Comparison of ENCODE assay signal across 1 cellular context in the genomic region with DNA sequence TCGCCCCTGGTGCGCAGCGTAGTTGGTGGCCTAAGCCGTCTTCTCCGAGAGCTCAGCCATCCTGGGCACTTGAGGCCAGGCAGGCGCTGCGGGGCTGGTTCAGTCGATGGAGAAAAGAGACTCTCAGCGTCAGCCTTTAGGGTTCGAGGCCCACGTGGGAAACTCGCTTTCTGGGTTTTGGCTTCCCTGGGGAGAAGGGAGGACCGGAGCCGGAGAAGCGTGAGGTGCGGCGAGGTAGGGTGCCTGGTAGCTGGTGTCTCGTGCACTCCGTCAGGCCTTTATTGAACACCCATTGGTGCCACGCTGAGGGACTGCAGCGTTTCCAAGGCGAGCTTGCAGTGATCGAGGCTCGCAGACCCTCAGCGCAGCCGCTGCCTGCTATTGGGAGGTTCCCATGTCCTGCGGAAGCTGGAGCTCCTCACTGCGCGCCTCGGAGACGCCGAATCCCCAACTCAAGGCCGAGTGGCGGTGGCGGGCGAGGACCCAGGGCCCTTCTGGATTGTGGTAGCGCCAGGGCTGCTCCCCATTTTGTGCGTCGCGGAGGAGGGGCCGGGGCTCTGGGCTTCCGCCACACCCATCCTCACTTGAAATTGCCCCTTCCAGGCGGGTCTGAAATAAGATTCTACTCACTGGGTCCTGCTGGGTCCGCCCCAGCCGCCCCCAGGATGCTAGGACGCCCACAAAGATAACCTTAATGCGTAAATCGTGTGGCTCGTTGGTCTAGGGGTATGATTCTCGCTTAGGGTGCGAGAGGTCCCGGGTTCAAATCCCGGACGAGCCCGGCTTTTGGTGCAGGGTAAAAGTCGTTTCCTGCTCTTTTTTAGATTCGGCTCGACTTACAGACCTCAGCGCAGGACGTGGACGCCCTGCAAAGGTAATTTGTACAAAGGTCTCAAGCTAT.
TF ChIP-seq lines count a peak whose summit lies in the region.

No MANE protein-coding gene starts in this region.

TF ChIP-seq in HEK293, 187 proteins besides CTCF, POLR2A, EP300 and RAD21 (continued from another document and continues in another):
- TF ChIP-seq, protein P1, sequence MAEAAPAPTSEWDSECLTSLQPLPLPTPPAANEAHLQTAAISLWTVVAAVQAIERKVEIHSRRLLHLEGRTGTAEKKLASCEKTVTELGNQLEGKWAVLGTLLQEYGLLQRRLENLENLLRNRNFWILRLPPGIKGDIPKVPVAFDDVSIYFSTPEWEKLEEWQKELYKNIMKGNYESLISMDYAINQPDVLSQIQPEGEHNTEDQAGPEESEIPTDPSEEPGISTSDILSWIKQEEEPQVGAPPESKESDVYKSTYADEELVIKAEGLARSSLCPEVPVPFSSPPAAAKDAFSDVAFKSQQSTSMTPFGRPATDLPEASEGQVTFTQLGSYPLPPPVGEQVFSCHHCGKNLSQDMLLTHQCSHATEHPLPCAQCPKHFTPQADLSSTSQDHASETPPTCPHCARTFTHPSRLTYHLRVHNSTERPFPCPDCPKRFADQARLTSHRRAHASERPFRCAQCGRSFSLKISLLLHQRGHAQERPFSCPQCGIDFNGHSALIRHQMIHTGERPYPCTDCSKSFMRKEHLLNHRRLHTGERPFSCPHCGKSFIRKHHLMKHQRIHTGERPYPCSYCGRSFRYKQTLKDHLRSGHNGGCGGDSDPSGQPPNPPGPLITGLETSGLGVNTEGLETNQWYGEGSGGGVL (tag by site-specific recombination; IDR thresholded peaks at IDR 0.05) = 0 out of 2 replicates have a peak, but pooled peaks have one; percentile 15
- TF ChIP-seq ZSCAN30 (tag by site-specific recombination; IDR thresholded peaks at IDR 0.05) (no peak), ZNF26 (tag by site-specific recombination; IDR thresholded peaks at IDR 0.05) (no peak), ZNF837 (tag by site-specific recombination; IDR thresholded peaks at IDR 0.05) (0 out of 2 replicates have a peak, but pooled peaks have one; percentile 9), ZNF544 (tag by site-specific recombination; IDR thresholded peaks at IDR 0.05) (no peak), ZNF596 (tag by site-specific recombination; IDR thresholded peaks at IDR 0.05) (no peak), ZNF202 (tag by site-specific recombination; IDR thresholded peaks at IDR 0.05; ENCODE audit: borderline replicate concordance) (no peak), ZBTB20 (tag by site-specific recombination; IDR thresholded peaks at IDR 0.05) (no peak), ZFP41 (tag by site-specific recombination; IDR thresholded peaks at IDR 0.05; ENCODE audit: borderline replicate concordance) (no peak), ZNF747 (tag by site-specific recombination; IDR thresholded peaks at IDR 0.05) (no peak), HOXD13 (CRISPR knock-in tag; IDR thresholded peaks at IDR 0.05; ENCODE audit: borderline replicate concordance) (no peak), KLF1 (tag by site-specific recombination; IDR thresholded peaks at IDR 0.05) (peak; percentile 86), GFI1B (tag by site-specific recombination; IDR thresholded peaks at IDR 0.05) (no peak), ZNF48 (tag by site-specific recombination; IDR thresholded peaks at IDR 0.05) (no peak), PBX3 (CRISPR knock-in tag; IDR thresholded peaks at IDR 0.05) (no peak), ZIC2 (tag by site-specific recombination; IDR thresholded peaks at IDR 0.05) (peak; percentile 61), ZNF704 (tag by site-specific recombination; IDR thresholded peaks at IDR 0.05) (no peak), KLF8 (tag by site-specific recombination; IDR thresholded peaks at IDR 0.05) (peak; percentile 95), ZNF521 (tag by site-specific recombination; IDR thresholded peaks at IDR 0.05) (no peak), ZNF274 (IDR thresholded peaks at IDR 0.05; ENCODE audit: low read length) (no peak), ZNF274 (tag by site-specific recombination; IDR thresholded peaks at IDR 0.05; ENCODE audit: borderline replicate concordance) (no peak), ZNF324 (tag by site-specific recombination; IDR thresholded peaks at IDR 0.05) (no peak), ZNF501 (tag by site-specific recombination; IDR thresholded peaks at IDR 0.05) (peak; percentile 47; the same call in 1 of the 2 replicates), ZNF157 (tag by site-specific recombination; IDR thresholded peaks at IDR 0.05) (no peak), PRDM4 (tag by site-specific recombination; IDR thresholded peaks at IDR 0.05) (no peak), ZNF621 (tag by site-specific recombination; IDR thresholded peaks at IDR 0.05) (no peak), WT1 (tag by site-specific recombination; IDR thresholded peaks at IDR 0.05) (peak; percentile 26; the same call in 1 of the 2 replicates), ZNF76 (tag by site-specific recombination; IDR thresholded peaks at IDR 0.05; ENCODE audit: borderline replicate concordance, low read depth) (no peak), ZNF2 (tag by site-specific recombination; IDR thresholded peaks at IDR 0.05) (peak; percentile 14; the same call in 1 of the 2 replicates), ZNF121 (tag by site-specific recombination; IDR thresholded peaks at IDR 0.05) (no peak), ZNF335 (tag by site-specific recombination; conservative IDR thresholded peaks at IDR 0.05) (peak; percentile 68), ZNF777 (tag by site-specific recombination; IDR thresholded peaks at IDR 0.05; ENCODE audit: borderline replicate concordance) (no peak), ZNF239 (tag by site-specific recombination; IDR thresholded peaks at IDR 0.05) (no peak), SETDB1 (IDR thresholded peaks at IDR 0.05; ENCODE audit: insufficient read length, low read length) (no peak), ZNF629 (tag by site-specific recombination; IDR thresholded peaks at IDR 0.05) (peak; percentile 81), TSHZ1 (tag by site-specific recombination; IDR thresholded peaks at IDR 0.05; ENCODE audit: borderline replicate concordance) (no peak), OSR2 (tag by site-specific recombination; IDR thresholded peaks at IDR 0.05) (no peak; the same call in 1 of the 2 replicates), ZNF223 (tag by site-specific recombination; IDR thresholded peaks at IDR 0.05) (no peak), ZBTB1 (tag by site-specific recombination; IDR thresholded peaks at IDR 0.05) (no peak), ZNF514 (tag by site-specific recombination; IDR thresholded peaks at IDR 0.05) (no peak), ZNF266 (tag by site-specific recombination; IDR thresholded peaks at IDR 0.05; ENCODE audit: low read depth) (no peak), ZNF23 (tag by site-specific recombination; IDR thresholded peaks at IDR 0.05; ENCODE audit: borderline replicate concordance) (no peak), ZNF174 (tag by site-specific recombination; IDR thresholded peaks at IDR 0.05) (no peak), ZNF473 (tag by site-specific recombination; IDR thresholded peaks at IDR 0.05) (no peak), ZNF211 (tag by site-specific recombination; IDR thresholded peaks at IDR 0.05; ENCODE audit: low read depth) (no peak), ZFP69B (tag by site-specific recombination; IDR thresholded peaks at IDR 0.05) (peak; percentile 54), ZNF654 (tag by site-specific recombination; IDR thresholded peaks at IDR 0.05; ENCODE audit: low read depth) (no peak), ZNF660 (tag by site-specific recombination; IDR thresholded peaks at IDR 0.05) (peak; percentile 92)
- TF ChIP-seq, protein P2, sequence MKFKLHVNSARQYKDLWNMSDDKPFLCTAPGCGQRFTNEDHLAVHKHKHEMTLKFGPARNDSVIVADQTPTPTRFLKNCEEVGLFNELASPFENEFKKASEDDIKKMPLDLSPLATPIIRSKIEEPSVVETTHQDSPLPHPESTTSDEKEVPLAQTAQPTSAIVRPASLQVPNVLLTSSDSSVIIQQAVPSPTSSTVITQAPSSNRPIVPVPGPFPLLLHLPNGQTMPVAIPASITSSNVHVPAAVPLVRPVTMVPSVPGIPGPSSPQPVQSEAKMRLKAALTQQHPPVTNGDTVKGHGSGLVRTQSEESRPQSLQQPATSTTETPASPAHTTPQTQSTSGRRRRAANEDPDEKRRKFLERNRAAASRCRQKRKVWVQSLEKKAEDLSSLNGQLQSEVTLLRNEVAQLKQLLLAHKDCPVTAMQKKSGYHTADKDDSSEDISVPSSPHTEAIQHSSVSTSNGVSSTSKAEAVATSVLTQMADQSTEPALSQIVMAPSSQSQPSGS (tag by site-specific recombination; IDR thresholded peaks at IDR 0.05; ENCODE audit: low read depth) = 0 out of 2 replicates have a peak, but pooled peaks have one; percentile 8
- TF ChIP-seq, protein P3, sequence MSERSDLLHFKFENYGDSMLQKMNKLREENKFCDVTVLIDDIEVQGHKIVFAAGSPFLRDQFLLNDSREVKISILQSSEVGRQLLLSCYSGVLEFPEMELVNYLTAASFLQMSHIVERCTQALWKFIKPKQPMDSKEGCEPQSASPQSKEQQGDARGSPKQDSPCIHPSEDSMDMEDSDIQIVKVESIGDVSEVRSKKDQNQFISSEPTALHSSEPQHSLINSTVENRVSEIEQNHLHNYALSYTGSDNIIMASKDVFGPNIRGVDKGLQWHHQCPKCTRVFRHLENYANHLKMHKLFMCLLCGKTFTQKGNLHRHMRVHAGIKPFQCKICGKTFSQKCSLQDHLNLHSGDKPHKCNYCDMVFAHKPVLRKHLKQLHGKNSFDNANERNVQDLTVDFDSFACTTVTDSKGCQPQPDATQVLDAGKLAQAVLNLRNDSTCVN (tag by site-specific recombination; optimal IDR thresholded peaks at IDR 0.05) = peak; percentile 60
